18 cellular contexts compared by ENCODE assay signal in the genomic region with DNA sequence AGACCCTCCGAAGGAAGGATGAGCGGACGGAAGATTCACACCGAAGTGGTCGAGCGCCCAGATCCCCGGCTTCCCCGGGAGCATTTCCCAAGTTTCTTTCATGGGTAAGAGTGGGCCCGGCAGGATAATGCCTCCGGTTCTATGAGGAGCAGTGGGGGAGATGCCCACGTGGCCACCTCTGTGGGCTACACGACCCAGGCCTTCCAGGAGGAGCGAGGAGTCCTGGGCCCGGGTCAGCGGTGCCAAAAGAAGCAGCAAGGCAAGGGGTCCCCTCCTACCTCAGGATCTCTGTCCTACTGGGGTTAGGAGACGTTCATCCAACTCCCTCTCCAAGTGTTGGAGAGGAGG. TPM values are rescaled to one million over a fixed set of nuclear protein-coding genes. Genes with fewer than 3 reads are reported as not detected.
DNase-seq lines count a peak whose midpoint lies in the region; ATAC-seq, FAIRE-seq and TF ChIP-seq lines count a peak whose summit lies in the region.
"Had no signal": no experiment of that assay in that cellular context is flagged by ENCODE, and none has a peak within 500 bp of the region (broad histone marks: within the 10 kb centered on the region; RNA-seq: fewer than 3 reads in every experiment).

No MANE protein-coding gene starts in this region.

- DNase-seq in 8988T (peak; percentile 9), GM10248 (ENCODE audit: extremely low spot score) (peak; percentile 3), astrocyte (ENCODE audit: low read depth) (no peak), nephron progenitor cell (no peak), foreskin keratinocyte (no peak)
- no peak for DNase-seq in activated effector memory CD4-positive, alpha-beta T cell treated with anti-CD3 and anti-CD28 coated beads, Interleukin-2, amount 50 U/mL, for 16 hours
- DNase-seq: DMS153, Karpas-422, MG63, NCI-H1092 treated with DMSO at 0.1 percent for 48 hours, NCI-H2081 treated with DMSO at 0.1 percent for 48 hours, NCI-H510A treated with DMSO at 0.1 percent for 48 hours, NCI-H82, PC-9 had no signal

- POLR2A ChIA-PET in GM10248 (lab: Yijun Ruan, JAX), result no interaction called here

- no peaks in the 10 kb centered on the region for H3K4me1 Mint-ChIP-seq in astrocyte (ENCODE audit: low read depth, unreplicated experiment)
- peaks cover 20% of the 10 kb centered on the region for H3K4me1 Mint-ChIP-seq in nephron progenitor cell

- no peaks in the 10 kb centered on the region for H4K20me1 ChIP-seq in astrocyte (ENCODE audit: insufficient read depth, low read length)

- H3K36me3 ChIP-seq in astrocyte (ENCODE audit: insufficient read depth, low read length), result no peaks in the 10 kb centered on the region
- H3K36me3 ChIP-seq: MG63 had no signal

- H3K4me1 ChIP-seq in astrocyte (ENCODE audit: insufficient read depth, low read length) (no peaks in the 10 kb centered on the region), foreskin keratinocyte (no peaks in the 10 kb centered on the region)

- H3K27ac ChIP-seq in astrocyte (ENCODE audit: low read depth, low read length) (no peak overlapping the region), foreskin keratinocyte (no peak overlapping the region)
- H3K27ac ChIP-seq: C4-2B, PC-9, SK-N-MC had no signal

- CTCF ChIA-PET in GM10248 (lab: Yijun Ruan, JAX), result no interaction called here

- peak overlapping the region; percentile 36 for H3K4me2 ChIP-seq in astrocyte (ENCODE audit: low read length)
- H3K4me2 ChIP-seq: PC-9 had no signal

- no peak for FAIRE-seq in astrocyte (lab: Jason Lieb, UNC)
- FAIRE-seq: H54 had no signal

- H3K27me3 Mint-ChIP-seq in astrocyte (ENCODE audit: low read depth, unreplicated experiment), result no peaks in the 10 kb centered on the region
- no peaks in the 10 kb centered on the region for H3K27me3 Mint-ChIP-seq in nephron progenitor cell (ENCODE audit: low read depth, poor library complexity)

- H2AFZ ChIP-seq in astrocyte (ENCODE audit: low read depth, low read length), result peak overlapping the region; percentile 75
- H2AFZ ChIP-seq: PC-9 had no signal

- TF ChIP-seq CTCF in GM10248 (IDR thresholded peaks at IDR 0.05; ENCODE audit: control extremely low read depth, extremely low read depth, low read depth, missing control alignments) (no peak), astrocyte (IDR thresholded peaks at IDR 0.05; ENCODE audit: insufficient read depth, low read depth, low read length) (no peak), nephron progenitor cell (IDR thresholded peaks at IDR 0.05) (no peak), foreskin keratinocyte (conservative IDR thresholded peaks at IDR 0.05) (no peak)

- H3K9ac ChIP-seq in astrocyte (ENCODE audit: low read length), result no peak overlapping the region

- H3K9me3 Mint-ChIP-seq in astrocyte (ENCODE audit: unreplicated experiment) (peaks cover 5% of the 10 kb centered on the region), nephron progenitor cell (peaks cover 21% of the 10 kb centered on the region)

- H3K36me3 Mint-ChIP-seq in astrocyte (ENCODE audit: low read depth, unreplicated experiment) (no peaks in the 10 kb centered on the region), nephron progenitor cell (ENCODE audit: low read depth) (peaks cover 10% of the 10 kb centered on the region)

- H3K4me3 ChIP-seq in astrocyte (ENCODE audit: insufficient read depth, low read depth, low read length), result no peak overlapping the region
- H3K4me3 ChIP-seq: MG63, PC-9, SK-N-MC had no signal

- no peaks in the 10 kb centered on the region for H3K79me2 ChIP-seq in astrocyte (ENCODE audit: insufficient read depth, low read length)

- ATAC-seq in HG02759 (IDR thresholded peaks at IDR 0.05; ENCODE audit: unreplicated experiment) (no peak), foreskin keratinocyte (no peak)

- no peak overlapping the region for H3K27ac Mint-ChIP-seq in astrocyte (ENCODE audit: unreplicated experiment)
- H3K27ac Mint-ChIP-seq in nephron progenitor cell, result peak overlapping the region; percentile 74

- H3K4me3 Mint-ChIP-seq in astrocyte (ENCODE audit: unreplicated experiment) (no peak overlapping the region), nephron progenitor cell (no peak overlapping the region)

- H3K9me3 ChIP-seq in astrocyte (ENCODE audit: insufficient read depth, low read depth, low read length), result no peaks in the 10 kb centered on the region
- H3K9me3 ChIP-seq: MG63 had no signal

- peaks cover 47% of the 10 kb centered on the region for H3K27me3 ChIP-seq in astrocyte (ENCODE audit: insufficient read depth, low read length)
- H3K27me3 ChIP-seq in foreskin keratinocyte, result peaks cover 31% of the 10 kb centered on the region
- H3K27me3 ChIP-seq: MG63 had no signal

RNA-seq across cellular contexts. Expression of a gene that starts 7.9 kb away (rescaled TPM):
- total RNA-seq in astrocyte, result 8.3 and 8.7 TPM in 2 replicates
- total RNA-seq in foreskin keratinocyte, result 3.9 and 4.3 TPM in 2 replicates
- 1.6 and 1.9 TPM in 2 replicates for polyA plus RNA-seq in foreskin keratinocyte

Comparison
In these comparisons a context has a peak if more than half of its experiments do, and no peak if none do; other contexts are left out.
1. DNase-seq: peak in 8988T (single experiment) and GM10248 (single experiment); none in astrocyte (single experiment), nephron progenitor cell (single experiment), activated effector memory CD4-positive, alpha-beta T cell treated with anti-CD3 and anti-CD28 coated beads, Interleukin-2, amount 50 U/mL, for 16 hours (single experiment) and foreskin keratinocyte (0 of 2).